ENCODE assay signal across 9 cellular contexts in the genomic region with DNA sequence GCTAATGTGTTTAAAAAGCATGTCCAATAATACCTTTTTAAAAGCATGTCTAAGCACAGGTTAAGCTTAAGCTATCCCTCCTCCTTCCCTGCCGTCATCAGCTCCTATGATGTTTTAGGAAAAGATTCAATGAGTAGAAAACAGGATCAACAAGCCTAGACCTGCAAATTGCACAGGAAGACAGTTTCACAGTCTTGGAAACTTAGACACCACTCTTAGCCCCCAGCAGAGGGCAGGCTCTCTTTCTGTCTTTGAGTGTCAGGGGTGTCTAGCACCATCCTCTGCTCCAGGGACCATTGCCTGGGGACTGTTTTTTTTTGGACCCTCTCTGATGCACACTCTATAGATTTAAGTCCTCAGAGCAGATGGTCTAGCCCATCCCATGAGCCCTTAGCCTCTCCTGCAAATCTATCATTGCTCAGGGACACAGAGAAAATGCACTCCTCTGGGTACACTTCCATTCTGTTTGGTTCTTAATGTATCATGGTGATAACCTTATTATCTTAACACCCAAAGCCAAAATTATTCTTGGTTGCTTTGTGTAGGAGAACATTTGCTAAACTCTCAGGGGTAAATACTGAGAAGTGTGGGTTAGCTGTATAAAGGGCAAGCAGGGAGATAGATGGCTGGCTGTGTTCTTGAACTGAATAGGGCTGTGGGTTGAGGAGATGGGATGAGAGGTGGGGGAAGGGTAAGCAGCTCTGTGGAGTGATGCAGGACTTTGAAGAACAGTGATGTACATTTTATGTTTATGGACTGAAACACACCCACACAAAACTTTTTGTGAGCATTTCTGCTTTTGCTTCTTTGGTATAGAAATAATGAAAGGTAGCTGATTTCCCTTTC.
DNase-seq lines count a peak whose midpoint lies in the region; ATAC-seq and TF ChIP-seq lines count a peak whose summit lies in the region.
"Had no signal": no experiment of that assay in that cellular context is flagged by ENCODE, and none has a peak within 500 bp of the region (broad histone marks: within the 10 kb centered on the region; RNA-seq: fewer than 3 reads in every experiment).

No MANE protein-coding gene starts in this region.

- no peak overlapping the region for H3K4me3 Mint-ChIP-seq in activated naive CD4-positive, alpha-beta T cell treated with anti-CD3 and anti-CD28 coated beads for 36 hours
- H3K4me3 Mint-ChIP-seq in endodermal cell, result no peak overlapping the region
- H3K4me3 Mint-ChIP-seq in stimulated activated effector memory CD8-positive, alpha-beta T cell treated with anti-CD3 and anti-CD28 coated beads, Interleukin-12 subunit alpha, Interleukin-12 subunit beta, amount 100 ng/mL, for 72 hours, result no peak overlapping the region

- WGBS in endodermal cell (ENCODE audit: insufficient coverage in 1 of 2, insufficient read length in 1 of 2), 2 experiments, result 100% methylated on average over 1 of the region's 1 CpG; no CpG with 5 or more reads in 1 of the 2 experiments

- H3K9ac ChIP-seq in endodermal cell (ENCODE audit: extremely low read depth, low read length, poor library complexity, severe bottlenecking), result no peak overlapping the region

- H3K27ac Mint-ChIP-seq in activated naive CD4-positive, alpha-beta T cell treated with anti-CD3 and anti-CD28 coated beads for 36 hours, result no peak overlapping the region
- H3K27ac Mint-ChIP-seq in endodermal cell, result no peak overlapping the region
- H3K27ac Mint-ChIP-seq in stimulated activated effector memory CD8-positive, alpha-beta T cell treated with anti-CD3 and anti-CD28 coated beads, Interleukin-12 subunit alpha, Interleukin-12 subunit beta, amount 100 ng/mL, for 72 hours, result no peak overlapping the region

- no peaks in the 10 kb centered on the region for H3K27me3 Mint-ChIP-seq in activated naive CD4-positive, alpha-beta T cell treated with anti-CD3 and anti-CD28 coated beads for 36 hours (ENCODE audit: low read depth)
- no peaks in the 10 kb centered on the region for H3K27me3 Mint-ChIP-seq in endodermal cell (ENCODE audit: insufficient read depth)

- TF ChIP-seq CTCF in NB4 (IDR thresholded peaks at IDR 0.05; ENCODE audit: low read depth, low read length) (peak; percentile 53), endodermal cell (conservative IDR thresholded peaks at IDR 0.05) (peak; percentile 79)

- intact Hi-C loops in activated naive CD4-positive, alpha-beta T cell treated with anti-CD3 and anti-CD28 coated beads for 36 hours (cut with micrococcal nuclease), result loop anchor here (1.0 kb wide), 1 partner anchor 935 kb away; no protein-coding TSS in a partner anchor

- no peak overlapping the region for H3K27ac ChIP-seq in endodermal cell (ENCODE audit: low read depth, low read length)

- peaks cover 29% of the 10 kb centered on the region for H3K9me3 ChIP-seq in endodermal cell (ENCODE audit: control insufficient read depth, low read length)

- H3K27me3 ChIP-seq in endodermal cell (ENCODE audit: control insufficient read depth, insufficient read depth, low read length, poor library complexity, severe bottlenecking), result no peaks in the 10 kb centered on the region

- peaks cover 13% of the 10 kb centered on the region for H3K9me3 Mint-ChIP-seq in activated naive CD4-positive, alpha-beta T cell treated with anti-CD3 and anti-CD28 coated beads for 36 hours
- peaks cover 28% of the 10 kb centered on the region for H3K9me3 Mint-ChIP-seq in endodermal cell
- H3K9me3 Mint-ChIP-seq in stimulated activated effector memory CD8-positive, alpha-beta T cell treated with anti-CD3 and anti-CD28 coated beads, Interleukin-12 subunit alpha, Interleukin-12 subunit beta, amount 100 ng/mL, for 72 hours, result peaks cover 19% of the 10 kb centered on the region

- DNase-seq in activated naive CD4-positive, alpha-beta T cell treated with anti-CD3 and anti-CD28 coated beads for 36 hours, result peak; percentile 6
- no peak for DNase-seq in activated naive CD4-positive, alpha-beta T cell (lab: John Stamatoyannopoulos, UW)
- DNase-seq in NB4 (ENCODE audit: low read depth) (peak; percentile 9), endodermal cell (peak; percentile 47), NCI-H510A (lab: John Stamatoyannopoulos, UW) (no peak)
- DNase-seq in stimulated activated effector memory CD8-positive, alpha-beta T cell treated with anti-CD3 and anti-CD28 coated beads, Interleukin-12 subunit alpha, Interleukin-12 subunit beta, amount 100 ng/mL, for 72 hours (ENCODE audit: low spot score in 2 of 2), result no peak
- DNase-seq in activated CD4-positive, alpha-beta T cell treated with anti-CD3 and anti-CD28 coated beads, Interleukin-2, amount 50 U/mL, for 4 hours, result no peak
- DNase-seq in activated naive CD4-positive, alpha-beta T cell treated with anti-CD3 and anti-CD28 coated beads, Interleukin-2, amount 50 U/mL, for 16 hours, result no peak
- DNase-seq: NCI-H2081 treated with DMSO at 0.1 percent for 48 hours had no signal

- H3K36me3 Mint-ChIP-seq in activated naive CD4-positive, alpha-beta T cell treated with anti-CD3 and anti-CD28 coated beads for 36 hours (ENCODE audit: low read depth), result peaks cover 1% of the 10 kb centered on the region
- peaks cover 8% of the 10 kb centered on the region for H3K36me3 Mint-ChIP-seq in endodermal cell (ENCODE audit: low read depth)
- H3K36me3 Mint-ChIP-seq in stimulated activated effector memory CD8-positive, alpha-beta T cell treated with anti-CD3 and anti-CD28 coated beads, Interleukin-12 subunit alpha, Interleukin-12 subunit beta, amount 100 ng/mL, for 72 hours, result no peaks in the 10 kb centered on the region

- ATAC-seq in stimulated activated effector memory CD8-positive, alpha-beta T cell treated with anti-CD3 and anti-CD28 coated beads, Interleukin-12 subunit alpha, Interleukin-12 subunit beta, amount 100 ng/mL, for 72 hours, result peak; percentile 44

- no peaks in the 10 kb centered on the region for H3K4me1 Mint-ChIP-seq in activated naive CD4-positive, alpha-beta T cell treated with anti-CD3 and anti-CD28 coated beads for 36 hours (ENCODE audit: low read depth)
- H3K4me1 Mint-ChIP-seq in endodermal cell, result no peaks in the 10 kb centered on the region
- no peaks in the 10 kb centered on the region for H3K4me1 Mint-ChIP-seq in stimulated activated effector memory CD8-positive, alpha-beta T cell treated with anti-CD3 and anti-CD28 coated beads, Interleukin-12 subunit alpha, Interleukin-12 subunit beta, amount 100 ng/mL, for 72 hours

- no peaks in the 10 kb centered on the region for H3K4me1 ChIP-seq in endodermal cell (ENCODE audit: control insufficient read depth, insufficient read depth, low read length)

- no peaks in the 10 kb centered on the region for H3K36me3 ChIP-seq in endodermal cell (ENCODE audit: control insufficient read depth, insufficient read depth, low read length)

- no peak for TF ChIP-seq POLR2A in NB4 (IDR thresholded peaks at IDR 0.05; ENCODE audit: extremely low read depth, insufficient read length)

- no peak overlapping the region for H3K4me3 ChIP-seq in NB4 (ENCODE audit: low read depth, low read length)
- H3K4me3 ChIP-seq in endodermal cell (ENCODE audit: low read length), result no peak overlapping the region

- CTCF ChIA-PET in activated naive CD4-positive, alpha-beta T cell treated with anti-CD3 and anti-CD28 coated beads for 36 hours (lab: Charles Lee), result interaction anchor here (0.8 kb wide), 1 partner anchor 76 kb away, joined by 3 read pairs; no protein-coding TSS in a partner anchor

Comparison
In these comparisons a context has a peak if more than half of its experiments do, and no peak if none do; other contexts are left out.
1. DNase-seq: peak in activated naive CD4-positive, alpha-beta T cell treated with anti-CD3 and anti-CD28 coated beads for 36 hours (single experiment), NB4 (single experiment) and endodermal cell (single experiment); none in activated naive CD4-positive, alpha-beta T cell (0 of 4), stimulated activated effector memory CD8-positive, alpha-beta T cell treated with anti-CD3 and anti-CD28 coated beads, Interleukin-12 subunit alpha, Interleukin-12 subunit beta, amount 100 ng/mL, for 72 hours (0 of 2), NCI-H510A (single experiment), activated CD4-positive, alpha-beta T cell treated with anti-CD3 and anti-CD28 coated beads, Interleukin-2, amount 50 U/mL, for 4 hours (0 of 2) and activated naive CD4-positive, alpha-beta T cell treated with anti-CD3 and anti-CD28 coated beads, Interleukin-2, amount 50 U/mL, for 16 hours (single experiment).